In the genomic region with DNA sequence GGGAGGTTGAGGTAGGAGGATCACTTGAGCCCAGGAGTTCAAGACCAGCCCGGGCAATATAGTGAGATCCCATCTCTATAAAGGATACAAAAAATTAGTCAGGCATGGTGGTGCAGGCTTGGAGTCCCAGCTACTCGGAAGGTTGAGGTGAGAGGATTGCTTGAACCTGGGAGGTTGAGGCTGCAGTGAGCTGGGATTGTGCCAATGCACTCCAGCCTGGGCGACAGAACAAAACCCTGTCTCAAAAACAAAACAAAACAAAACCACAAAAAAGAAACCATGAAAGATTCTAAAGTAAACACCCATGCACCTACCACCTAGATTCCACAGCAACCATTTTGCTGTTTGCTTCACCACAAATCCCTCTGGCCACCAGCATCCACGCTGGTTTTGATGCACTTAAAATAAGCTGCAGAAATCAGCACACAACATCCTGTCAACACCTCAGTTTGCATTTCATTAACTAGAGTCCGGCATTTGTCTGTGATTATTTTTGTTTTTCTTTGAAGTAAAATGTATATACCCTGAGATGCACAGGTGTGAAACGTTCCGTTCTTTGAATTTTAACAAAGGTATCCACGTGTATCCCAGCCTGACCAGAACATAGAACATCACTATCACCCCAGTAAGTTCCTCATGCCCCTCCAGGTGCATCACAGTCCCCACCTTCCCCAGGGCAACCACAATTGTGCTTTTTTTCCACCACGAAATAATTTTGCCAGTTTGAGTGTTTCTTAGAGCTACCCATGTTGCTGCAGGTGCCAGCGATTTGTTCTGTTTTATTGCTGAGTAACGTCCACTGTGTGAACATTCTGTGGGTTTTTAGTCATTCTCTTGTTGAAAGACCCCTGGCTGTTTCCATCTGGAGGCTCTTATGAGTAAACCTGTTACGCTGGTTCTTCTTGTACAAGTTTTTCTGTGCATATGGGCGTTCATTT, we compare ENCODE assay signal across 8 cellular contexts.
DNase-seq lines count a peak whose midpoint lies in the region; ATAC-seq and TF ChIP-seq lines count a peak whose summit lies in the region.

No MANE protein-coding gene starts in this region.

- no peak for TF ChIP-seq EP300 in SK-N-SH (IDR thresholded peaks at IDR 0.05; ENCODE audit: borderline replicate concordance in 1 of 2, low read depth in 1 of 2, low read length in 1 of 2)

- H3K36me3 Mint-ChIP-seq in activated CD4-positive, alpha-beta T cell treated with anti-CD3 and anti-CD28 coated beads, Interleukin-2, amount 10 ng/mL, durations not matched to agents 24 days and 14 days (ENCODE audit: low read depth): peaks cover 6% of the 10 kb centered on the region

- CTCF ChIA-PET in SK-N-SH (lab: Yijun Ruan, JAX): interaction anchor here (0.6 to 8.3 kb wide), 54 partner anchors 8 to 688 kb away, joined by 3 to 205 read pairs (median 6); no protein-coding TSS in a partner anchor

- H2AFZ ChIP-seq in SK-N-SH (ENCODE audit: low read depth): peak overlapping the region; percentile 47; the same call in 1 of the 2 replicates

- peak overlapping the region; percentile 65 for H3K4me2 ChIP-seq in SK-N-SH

- 95% methylated on average over 13 of the region's 13 CpGs for WGBS in SK-N-SH (ENCODE audit: low lambda C conversion rate)

- TF ChIP-seq RAD21 in SK-N-SH (IDR thresholded peaks at IDR 0.05; ENCODE audit: low read length): no peak

- no peak for ATAC-seq in SK-N-SH treated with all-trans-retinoic acid at 6 μM for 48 hours
- ATAC-seq in HG03139 (IDR thresholded peaks at IDR 0.05; ENCODE audit: unreplicated experiment): no peak
- no peak for ATAC-seq in HG02870 (IDR thresholded peaks at IDR 0.05; ENCODE audit: unreplicated experiment)

- H3K9me3 ChIP-seq in SK-N-SH: peaks cover 18% of the 10 kb centered on the region

- intact Hi-C loops in activated CD4-positive, alpha-beta T cell treated with anti-CD3 and anti-CD28 coated beads, Interleukin-2, amount 10 ng/mL, durations not matched to agents 24 days and 14 days (cut with micrococcal nuclease): loop anchor here (2.0 to 5.0 kb wide), 3 partner anchors 58 to 334 kb away; no protein-coding TSS in a partner anchor

- H3K4me3 Mint-ChIP-seq in activated CD4-positive, alpha-beta T cell treated with anti-CD3 and anti-CD28 coated beads, Interleukin-2, amount 10 ng/mL, durations not matched to agents 24 days and 14 days: peak overlapping the region; percentile 84

- POLR2A ChIA-PET in SK-N-SH (lab: Yijun Ruan, JAX): interaction anchor here (0.7 to 1.8 kb wide), 4 partner anchors 42 to 98 kb away, joined by 3 to 7 read pairs (median 3); no protein-coding TSS in a partner anchor

- H3K4me3 ChIP-seq in SK-N-SH (ENCODE audit: low read depth in 2 of 2, low read length in 1 of 2) (no peak overlapping the region), fibroblast of mammary gland (ENCODE audit: control insufficient read depth, low read depth, low read length) (no peak overlapping the region)

- no peaks in the 10 kb centered on the region for H4K20me1 ChIP-seq in SK-N-SH (ENCODE audit: insufficient read depth)

- DNase-seq in SK-N-SH: no peak
- DNase-seq in activated CD4-positive, alpha-beta T cell treated with anti-CD3 and anti-CD28 coated beads, Interleukin-2, amount 10 ng/mL, durations not matched to agents 24 days and 14 days: peak; percentile 88
- DNase-seq in fibroblast of mammary gland (ENCODE audit: low read depth): peak; percentile 53
- DNase-seq in superior temporal gyrus (ENCODE audit: extremely low spot score): peak; percentile 28
- DNase-seq in HuH-7 (ENCODE audit: low spot score): no peak

- no peaks in the 10 kb centered on the region for H3K27me3 ChIP-seq in SK-N-SH (ENCODE audit: insufficient read depth)

- no peaks in the 10 kb centered on the region for H3K9me2 ChIP-seq in SK-N-SH

- no peaks in the 10 kb centered on the region for H3K27me3 Mint-ChIP-seq in activated CD4-positive, alpha-beta T cell treated with anti-CD3 and anti-CD28 coated beads, Interleukin-2, amount 10 ng/mL, durations not matched to agents 24 days and 14 days

- peaks cover 38% of the 10 kb centered on the region for H3K4me1 Mint-ChIP-seq in activated CD4-positive, alpha-beta T cell treated with anti-CD3 and anti-CD28 coated beads, Interleukin-2, amount 10 ng/mL, durations not matched to agents 24 days and 14 days

- H3K27ac ChIP-seq in SK-N-SH (ENCODE audit: low read depth in 2 of 2, low read length in 1 of 2): peak overlapping the region; percentile 50 to 70; a peak in 1 of 4 replicates

- H3F3A ChIP-seq in SK-N-SH (replicated peaks; ENCODE audit: insufficient read depth): peaks cover 25% of the 10 kb centered on the region

- TF ChIP-seq CTCF in SK-N-SH (IDR thresholded peaks at IDR 0.05) (no peak), fibroblast of mammary gland (conservative IDR thresholded peaks at IDR 0.05; ENCODE audit: control insufficient read depth, insufficient read depth, low read depth, low read length) (no peak)

- H3K4me1 ChIP-seq in SK-N-SH (ENCODE audit: control insufficient read depth in 1 of 2, insufficient read depth in 2 of 2, low read depth in 1 of 2, low read length in 1 of 2): peaks cover 0 to 14% of the 10 kb centered on the region in 2 experiments; a peak in 1 of 4 replicates

- peaks cover 0 to 17% of the 10 kb centered on the region in 2 experiments for H3K36me3 ChIP-seq in SK-N-SH (replicated peaks in 1 of 2; ENCODE audit: control insufficient read depth in 1 of 2, insufficient read depth in 2 of 2, low read length in 1 of 2)

- H3K9me3 Mint-ChIP-seq in activated CD4-positive, alpha-beta T cell treated with anti-CD3 and anti-CD28 coated beads, Interleukin-2, amount 10 ng/mL, durations not matched to agents 24 days and 14 days: peaks cover 4% of the 10 kb centered on the region

- H3K9ac ChIP-seq in SK-N-SH: no peak overlapping the region

- H3K27ac Mint-ChIP-seq in activated CD4-positive, alpha-beta T cell treated with anti-CD3 and anti-CD28 coated beads, Interleukin-2, amount 10 ng/mL, durations not matched to agents 24 days and 14 days: peak overlapping the region; percentile 94

- peaks cover 55% of the 10 kb centered on the region for H3K79me2 ChIP-seq in SK-N-SH (ENCODE audit: insufficient read depth)

TF ChIP-seq in SK-N-SH, 30 proteins besides CTCF, POLR2A, EP300 and RAD21 (continues in another document):
- no peak for TF ChIP-seq EZH2phosphoT487 (IDR thresholded peaks at IDR 0.05; ENCODE audit: borderline replicate concordance, low read depth)
- no peak for TF ChIP-seq FOXM1 (IDR thresholded peaks at IDR 0.05; ENCODE audit: low read depth)
- TF ChIP-seq TEAD4 (IDR thresholded peaks at IDR 0.05; ENCODE audit: borderline replicate concordance, insufficient read depth): no peak
- no peak for TF ChIP-seq TCF12 (IDR thresholded peaks at IDR 0.05)
- no peak for TF ChIP-seq RCOR1 (IDR thresholded peaks at IDR 0.05; ENCODE audit: low read length)
- no peak for TF ChIP-seq MXI1 (IDR thresholded peaks at IDR 0.05; ENCODE audit: low read depth, low read length)
- no peak for TF ChIP-seq NRF1 (IDR thresholded peaks at IDR 0.05; ENCODE audit: low read depth, low read length)
- TF ChIP-seq, protein P1, sequence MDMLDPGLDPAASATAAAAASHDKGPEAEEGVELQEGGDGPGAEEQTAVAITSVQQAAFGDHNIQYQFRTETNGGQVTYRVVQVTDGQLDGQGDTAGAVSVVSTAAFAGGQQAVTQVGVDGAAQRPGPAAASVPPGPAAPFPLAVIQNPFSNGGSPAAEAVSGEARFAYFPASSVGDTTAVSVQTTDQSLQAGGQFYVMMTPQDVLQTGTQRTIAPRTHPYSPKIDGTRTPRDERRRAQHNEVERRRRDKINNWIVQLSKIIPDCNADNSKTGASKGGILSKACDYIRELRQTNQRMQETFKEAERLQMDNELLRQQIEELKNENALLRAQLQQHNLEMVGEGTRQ (IDR thresholded peaks at IDR 0.05; ENCODE audit: borderline replicate concordance, low read depth, low read length): no peak
- no peak for TF ChIP-seq FOXJ3 (CRISPR knock-in tag; IDR thresholded peaks at IDR 0.05)

TF ChIP-seq in SK-N-SH treated with all-trans-retinoic acid at 6 μM for 48 hours, 23 proteins besides CTCF, POLR2A, EP300 and RAD21:
- TF ChIP-seq ZNF8 (CRISPR knock-in tag; IDR thresholded peaks at IDR 0.05) (no peak), PPARA (CRISPR knock-in tag; IDR thresholded peaks at IDR 0.05; ENCODE audit: borderline replicate concordance) (no peak), ZFP30 (CRISPR knock-in tag; IDR thresholded peaks at IDR 0.05) (no peak), RARB (CRISPR knock-in tag; IDR thresholded peaks at IDR 0.05) (no peak), ISL1 (CRISPR knock-in tag; IDR thresholded peaks at IDR 0.05) (no peak), ARNTL (CRISPR knock-in tag; IDR thresholded peaks at IDR 0.05; ENCODE audit: borderline replicate concordance, low read depth) (no peak)
- TF ChIP-seq, protein P2, sequence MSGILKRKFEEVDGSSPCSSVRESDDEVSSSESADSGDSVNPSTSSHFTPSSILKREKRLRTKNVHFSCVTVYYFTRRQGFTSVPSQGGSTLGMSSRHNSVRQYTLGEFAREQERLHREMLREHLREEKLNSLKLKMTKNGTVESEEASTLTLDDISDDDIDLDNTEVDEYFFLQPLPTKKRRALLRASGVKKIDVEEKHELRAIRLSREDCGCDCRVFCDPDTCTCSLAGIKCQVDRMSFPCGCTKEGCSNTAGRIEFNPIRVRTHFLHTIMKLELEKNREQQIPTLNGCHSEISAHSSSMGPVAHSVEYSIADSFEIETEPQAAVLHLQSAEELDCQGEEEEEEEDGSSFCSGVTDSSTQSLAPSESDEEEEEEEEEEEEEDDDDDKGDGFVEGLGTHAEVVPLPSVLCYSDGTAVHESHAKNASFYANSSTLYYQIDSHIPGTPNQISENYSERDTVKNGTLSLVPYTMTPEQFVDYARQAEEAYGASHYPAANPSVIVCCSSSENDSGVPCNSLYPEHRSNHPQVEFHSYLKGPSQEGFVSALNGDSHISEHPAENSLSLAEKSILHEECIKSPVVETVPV (CRISPR knock-in tag; IDR thresholded peaks at IDR 0.05): no peak

Comparison
In these comparisons a context has a peak if more than half of its experiments do, and no peak if none do; other contexts are left out.
1. DNase-seq: peak in activated CD4-positive, alpha-beta T cell treated with anti-CD3 and anti-CD28 coated beads, Interleukin-2, amount 10 ng/mL, durations not matched to agents 24 days and 14 days (single experiment), fibroblast of mammary gland (single experiment) and superior temporal gyrus (single experiment); none in SK-N-SH (single experiment) and HuH-7 (single experiment).